In the genomic region with DNA sequence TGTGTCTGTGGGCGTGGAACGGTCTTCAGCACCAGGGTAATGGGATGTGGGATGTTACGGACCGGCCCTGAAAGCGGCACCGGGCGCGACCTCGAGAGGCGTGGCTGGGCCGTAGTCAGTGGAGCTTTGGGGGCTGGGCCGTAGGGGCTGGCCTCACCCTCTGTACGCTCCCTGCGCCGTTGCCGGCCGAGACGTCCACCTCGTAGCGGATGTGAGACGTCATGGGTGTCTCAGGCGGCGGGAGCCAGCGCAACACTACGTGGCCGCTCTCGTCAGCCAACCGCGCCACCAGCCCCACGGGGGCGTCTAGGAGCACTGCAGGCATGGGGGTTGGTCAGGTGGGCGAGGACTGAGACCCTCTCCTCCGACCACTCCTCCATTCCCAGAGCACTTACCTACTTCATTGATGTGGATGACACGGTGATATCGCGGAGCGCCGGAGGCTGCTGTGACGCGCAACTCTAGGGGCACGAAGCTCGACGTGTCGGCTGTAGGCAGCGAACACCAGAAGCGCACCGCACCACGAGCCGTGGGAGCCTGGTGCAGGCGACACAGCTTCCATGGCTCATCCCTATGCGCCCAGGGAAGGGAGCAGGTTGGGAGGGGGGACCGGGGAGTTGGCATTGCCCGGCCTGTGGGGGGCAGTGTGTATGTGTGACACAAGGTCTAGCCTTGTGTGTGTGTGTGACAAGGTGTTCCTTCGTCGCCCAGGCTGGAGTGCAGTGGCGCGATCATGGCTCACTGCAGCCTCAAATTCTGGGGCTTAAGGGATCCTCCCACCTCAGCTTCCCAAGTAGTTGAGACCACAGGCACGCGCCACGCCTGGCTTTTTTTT, we compare ENCODE assay signal across 8 cellular contexts. TPM values are rescaled to one million over a fixed set of nuclear protein-coding genes. Genes with fewer than 3 reads are reported as not detected.
A peak's percentile ranks its signal among the peaks of the same experiment; 100 is the strongest.
DNase-seq lines count a peak whose midpoint lies in the region; ATAC-seq, FAIRE-seq and TF ChIP-seq lines count a peak whose summit lies in the region.

No MANE protein-coding gene starts in this region.

- H3K27ac ChIP-seq in A549: peak overlapping the region; percentile 73 to 91

- no peaks in the 10 kb centered on the region for H3K9me3 ChIP-seq in A549

- H3K4me2 ChIP-seq in A549: peak overlapping the region; percentile 72

- no peaks in the 10 kb centered on the region for H3K9me3 Mint-ChIP-seq in endothelial cell (ENCODE audit: unreplicated experiment)
- peaks cover 0 to 1% (median 0%) of the 10 kb centered on the region in 7 donors for H3K9me3 Mint-ChIP-seq in naive B cell
- no peaks in the 10 kb centered on the region for H3K9me3 Mint-ChIP-seq in stimulated activated naive CD8-positive, alpha-beta T cell treated with anti-CD3 and anti-CD28 coated beads, Interleukin-15, amount 100 ng/mL, for 72 hours

- TF ChIP-seq CTCF in A549 (IDR thresholded peaks at IDR 0.05) (peak; percentile 40), endothelial cell (IDR thresholded peaks at IDR 0.05; ENCODE audit: unreplicated experiment) (no peak)

- peak; percentile 84 to 85 for ATAC-seq in A549
- peak; percentile 32 for ATAC-seq in GM18519 (IDR thresholded peaks at IDR 0.05; ENCODE audit: low FRiP score, unreplicated experiment)
- peak; percentile 39 for ATAC-seq in HG02981 (IDR thresholded peaks at IDR 0.05; ENCODE audit: unreplicated experiment)
- ATAC-seq in naive B cell (ENCODE audit: low read depth in 2 of 2): peak; percentile 42 to 55
- ATAC-seq in stimulated activated naive CD8-positive, alpha-beta T cell treated with anti-CD3 and anti-CD28 coated beads, Interleukin-15, amount 100 ng/mL, for 72 hours: peak; percentile 82

- H3K27ac Mint-ChIP-seq in endothelial cell (ENCODE audit: unreplicated experiment) (peak overlapping the region; percentile 62), naive B cell (peak overlapping the region; percentile 93 to 99 (median 98))
- peak overlapping the region; percentile 97 to 99 for H3K27ac Mint-ChIP-seq in stimulated activated naive CD8-positive, alpha-beta T cell treated with anti-CD3 and anti-CD28 coated beads, Interleukin-15, amount 100 ng/mL, for 72 hours

- FAIRE-seq in A549 (lab: Jason Lieb, UNC): no peak

- H3K4me1 Mint-ChIP-seq in endothelial cell (ENCODE audit: unreplicated experiment) (peaks cover 21% of the 10 kb centered on the region), naive B cell (peaks cover 29 to 49% (median 47%) of the 10 kb centered on the region in 3 donors)
- H3K4me1 Mint-ChIP-seq in stimulated activated naive CD8-positive, alpha-beta T cell treated with anti-CD3 and anti-CD28 coated beads, Interleukin-15, amount 100 ng/mL, for 72 hours: peaks cover 52% of the 10 kb centered on the region

- TF ChIP-seq EP300 in A549 (IDR thresholded peaks at IDR 0.05): no peak

- peaks cover 10% of the 10 kb centered on the region for H3K36me3 Mint-ChIP-seq in endothelial cell (ENCODE audit: low read depth, unreplicated experiment)
- H3K36me3 Mint-ChIP-seq in naive B cell: no peaks in the 10 kb centered on the region

- peak in 1 of 2 experiments; percentile 17; a peak in 1 of 5 replicates for TF ChIP-seq RAD21 in A549 (conservative IDR thresholded peaks at IDR 0.05 in 1 of 2, IDR thresholded peaks at IDR 0.05 in 1 of 2)

- H3K4me3 ChIP-seq in A549: peak overlapping the region; percentile 51

- H3K27me3 Mint-ChIP-seq in endothelial cell (ENCODE audit: unreplicated experiment): peaks cover 11% of the 10 kb centered on the region
- no peaks in the 10 kb centered on the region for H3K27me3 Mint-ChIP-seq in naive B cell
- H3K27me3 Mint-ChIP-seq in stimulated activated naive CD8-positive, alpha-beta T cell treated with anti-CD3 and anti-CD28 coated beads, Interleukin-15, amount 100 ng/mL, for 72 hours: peaks cover 28% of the 10 kb centered on the region

- H3K4me3 Mint-ChIP-seq in endothelial cell (ENCODE audit: unreplicated experiment) (peak overlapping the region; percentile 94), naive B cell (peak overlapping the region; percentile 83 to 99 (median 95))
- peak overlapping the region; percentile 81 to 87 for H3K4me3 Mint-ChIP-seq in stimulated activated naive CD8-positive, alpha-beta T cell treated with anti-CD3 and anti-CD28 coated beads, Interleukin-15, amount 100 ng/mL, for 72 hours

- CTCF ChIA-PET in A549 (lab: Yijun Ruan, JAX): interaction anchor here (0.6 to 5.8 kb wide), 47 partner anchors 8 to 286 kb away, joined by 3 to 50 read pairs (median 5); partner anchors contain the start of genes CCDC159, ODAD3, RAB3D and RGL3

- peaks cover 36% of the 10 kb centered on the region for H3K4me1 ChIP-seq in A549

- peak; percentile 53 for TF ChIP-seq POLR2A in A549 (IDR thresholded peaks at IDR 0.05; ENCODE audit: low read length)

- WGBS in A549 (ENCODE audit: missing lambda C conversion rate): 2% methylated on average over 19 of the region's 60 CpGs

- peak; percentile 83 to 96 for DNase-seq in A549 (ENCODE audit: low read depth in 1 of 2, low spot score in 1 of 2)
- DNase-seq in NCI-H2227 treated with DMSO at 0.1 percent for 48 hours (lab: John Stamatoyannopoulos, UW): peak; percentile 71
- peak; percentile 85 to 89 for DNase-seq in activated CD4-positive, alpha-beta T cell treated with anti-CD3 and anti-CD28 coated beads, Interleukin-2, amount 50 U/mL, for 48 hours
- peak; percentile 65 for DNase-seq in endothelial cell (ENCODE audit: low spot score)
- peak; percentile 77 for DNase-seq in naive B cell
- peak; percentile 90 to 92 for DNase-seq in stimulated activated naive CD8-positive, alpha-beta T cell treated with anti-CD3 and anti-CD28 coated beads, Interleukin-15, amount 100 ng/mL, for 72 hours

- POLR2A ChIA-PET in A549 (lab: Yijun Ruan, JAX): interaction anchor here (0.7 to 2.6 kb wide), 12 partner anchors 33 to 243 kb away, joined by 3 to 18 read pairs (median 5); partner anchors contain the start of genes CCDC159, ODAD3, PRKCSH and RAB3D

TF ChIP-seq in A549, 52 proteins besides CTCF, POLR2A, EP300 and RAD21 (continues in another document):
- TF ChIP-seq HOXB5 (CRISPR knock-in tag; IDR thresholded peaks at IDR 0.05) (0 out of 2 replicates have a peak, but pooled peaks have one; percentile 29), MAX (IDR thresholded peaks at IDR 0.05) (0 out of 2 replicates have a peak, but pooled peaks have one; percentile 47), NR3C1 (IDR thresholded peaks at IDR 0.05) (no peak), MYC (IDR thresholded peaks at IDR 0.05; ENCODE audit: borderline replicate concordance, low read length) (no peak), CHD2 (IDR thresholded peaks at IDR 0.05; ENCODE audit: low read length, partially characterized antibody) (peak; percentile 0), HEYL (CRISPR knock-in tag; IDR thresholded peaks at IDR 0.05) (no peak), SMC3 (IDR thresholded peaks at IDR 0.05) (no peak), TP53 (CRISPR knock-in tag; IDR thresholded peaks at IDR 0.05) (no peak), POLR2AphosphoS2 (conservative IDR thresholded peaks at IDR 0.05; ENCODE audit: low read length) (no peak)

RNA-seq across cellular contexts. Expression of gene EPOR, which starts 2.4 kb away (rescaled TPM):
- polyA plus RNA-seq in A549 (2011; rRNA removed): 4.4 and 5.2 TPM in 2 replicates
- 8.3 and 10.0 TPM in 2 replicates for polyA plus RNA-seq in A549 (2012; cell fraction: cytosol; rRNA removed)
- polyA plus RNA-seq in A549 (2012; cell fraction: nucleus; rRNA removed): 19.3 and 20.0 TPM in 2 replicates
- polyA plus RNA-seq in A549 (2017; fragmentation: RNase III; extraction: RNeasy Plus Mini Kit Qiagen cat#74134 plus additional on column Dnase treatment): 2.8 to 3.6 TPM (median 3.3 TPM) in 3 replicates
- polyA minus RNA-seq in A549 (2011; rRNA and poly(A)+ RNA removed): 3.9 and 4.8 TPM in 2 replicates
- total RNA-seq in endothelial cell (ENCODE audit: unreplicated experiment): 18.4 TPM
- 1 to 10 TPM in 5 of 6 donors, not detected in 1; 2.2 to 3.9 (median 3.6) TPM for polyA plus RNA-seq in naive B cell (ENCODE audit: low read depth in 6 of 6)

RNA-seq across cellular contexts. Expression of gene SWSAP1, which starts 7.3 kb away (rescaled TPM):
- polyA plus RNA-seq in A549 (2011; rRNA removed): 1.2 and 1.3 TPM in 2 replicates
- 3.0 and 3.6 TPM in 2 replicates for polyA plus RNA-seq in A549 (2012; cell fraction: cytosol; rRNA removed)
- polyA plus RNA-seq in A549 (2012; cell fraction: nucleus; rRNA removed): 2.6 and 3.3 TPM in 2 replicates
- polyA plus RNA-seq in A549 (2017; fragmentation: RNase III; extraction: RNeasy Plus Mini Kit Qiagen cat#74134 plus additional on column Dnase treatment): 1.5 to 1.8 TPM (median 1.5 TPM) in 3 replicates
- 0.33 and 0.88 TPM in 2 replicates for polyA minus RNA-seq in A549 (2011; rRNA and poly(A)+ RNA removed)
- total RNA-seq in endothelial cell (ENCODE audit: unreplicated experiment): 3.3 TPM
- 10 to 100 TPM in 1 of 6 donors, 1 to 10 TPM in 5; 6.0 to 10.2 (median 7.6) TPM for polyA plus RNA-seq in naive B cell (ENCODE audit: low read depth in 6 of 6)

RNA-seq across cellular contexts. Expression of gene PLPPR2, which starts 26.5 kb away (rescaled TPM):
- polyA plus RNA-seq in A549 (2011; rRNA removed): 5.6 and 6.3 TPM in 2 replicates
- 8.6 and 11.8 TPM in 2 replicates for polyA plus RNA-seq in A549 (2012; cell fraction: cytosol; rRNA removed)
- polyA plus RNA-seq in A549 (2012; cell fraction: nucleus; rRNA removed): 20.2 and 33.1 TPM in 2 replicates
- polyA plus RNA-seq in A549 (2017; fragmentation: RNase III; extraction: RNeasy Plus Mini Kit Qiagen cat#74134 plus additional on column Dnase treatment): 8.6 to 12.3 TPM (median 9.7 TPM) in 3 replicates
- polyA minus RNA-seq in A549 (2011; rRNA and poly(A)+ RNA removed): 4.7 TPM in 2 replicates
- total RNA-seq in endothelial cell (ENCODE audit: unreplicated experiment): 13.7 TPM
- polyA plus RNA-seq in naive B cell (ENCODE audit: low read depth in 6 of 6): under 1 TPM in 2 of 6 donors, not detected in 4; 0.56 to 0.69 TPM

RNA-seq across cellular contexts. Expression of gene CCDC159, which starts 35.4 kb away (rescaled TPM):
- 11.3 and 12.2 TPM in 2 replicates for polyA plus RNA-seq in A549 (2011; rRNA removed)
- 7.5 and 7.9 TPM in 2 replicates for polyA plus RNA-seq in A549 (2012; cell fraction: cytosol; rRNA removed)
- polyA plus RNA-seq in A549 (2012; cell fraction: nucleus; rRNA removed): 40.2 and 53.1 TPM in 2 replicates
- polyA plus RNA-seq in A549 (2017; fragmentation: RNase III; extraction: RNeasy Plus Mini Kit Qiagen cat#74134 plus additional on column Dnase treatment): 8.4 to 11.2 TPM (median 8.6 TPM) in 3 replicates
- 8.0 and 12.8 TPM in 2 replicates for polyA minus RNA-seq in A549 (2011; rRNA and poly(A)+ RNA removed)
- total RNA-seq in endothelial cell (ENCODE audit: unreplicated experiment): 22.3 TPM
- polyA plus RNA-seq in naive B cell (ENCODE audit: low read depth in 6 of 6): 10 to 100 TPM; 13.2 to 25.0 (median 16.2) TPM

RNA-seq across cellular contexts. Expression of gene TMEM205, which starts 35.7 kb away (rescaled TPM):
- polyA plus RNA-seq in A549 (2011; rRNA removed) (183 and 230 TPM in 2 replicates), A549 (2017; fragmentation: RNase III; extraction: RNeasy Plus Mini Kit Qiagen cat#74134 plus additional on column Dnase treatment) (91.6 to 92.6 TPM (median 92.3 TPM) in 3 replicates), naive B cell (ENCODE audit: low read depth in 6 of 6) (100 to 1,000 TPM; 102 to 171 (median 114) TPM)
- 269 and 277 TPM in 2 replicates for polyA plus RNA-seq in A549 (2012; cell fraction: cytosol; rRNA removed)
- 218 and 264 TPM in 2 replicates for polyA plus RNA-seq in A549 (2012; cell fraction: nucleus; rRNA removed)
- polyA minus RNA-seq in A549 (2011; rRNA and poly(A)+ RNA removed): 135 and 193 TPM in 2 replicates
- total RNA-seq in endothelial cell (ENCODE audit: unreplicated experiment): 68.9 TPM

Comparison
In these comparisons a context has a peak if more than half of its experiments do, and no peak if none do; other contexts are left out.
1. Peak in every context shown above with its lines: DNase-seq, ATAC-seq, H3K4me3 ChIP-seq and H3K27ac ChIP-seq.
2. ATAC-seq: peak in every context shown above with its lines; median percentile 84 in A549; 82 in stimulated activated naive CD8-positive, alpha-beta T cell treated with anti-CD3 and anti-CD28 coated beads, Interleukin-15, amount 100 ng/mL, for 72 hours; 48 in naive B cell; 39 in HG02981; 32 in GM18519.